10 cellular contexts compared by ENCODE assay signal in the genomic region with DNA sequence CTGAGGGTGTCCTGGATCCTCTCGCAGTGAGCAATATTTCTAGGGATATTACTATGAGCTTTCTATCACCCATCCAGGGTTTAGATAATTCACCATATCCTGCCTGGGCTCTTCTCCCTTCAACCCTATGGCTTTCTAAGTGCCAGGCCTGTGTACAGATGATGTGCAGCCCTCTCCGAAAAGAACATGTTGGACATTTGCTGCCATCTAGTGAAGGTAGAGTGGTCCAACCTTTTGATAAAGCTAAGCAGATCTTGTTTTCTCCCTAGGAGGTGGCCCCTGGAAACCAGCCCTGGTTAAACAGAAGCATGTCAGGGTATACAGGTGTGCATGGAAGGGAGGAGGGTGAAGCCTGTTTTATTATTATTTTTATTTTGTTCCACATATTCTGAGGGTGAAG. TPM values are rescaled to one million over a fixed set of nuclear protein-coding genes. Genes with fewer than 3 reads are reported as not detected.
DNase-seq lines count a peak whose midpoint lies in the region; ATAC-seq and TF ChIP-seq lines count a peak whose summit lies in the region.
"Had no signal": no experiment of that assay in that cellular context is flagged by ENCODE, and none has a peak within 500 bp of the region (broad histone marks: within the 10 kb centered on the region; RNA-seq: fewer than 3 reads in every experiment).

No MANE protein-coding gene starts in this region.

- peak; percentile 28 for TF ChIP-seq CTCF in epithelial cell of esophagus (IDR thresholded peaks at IDR 0.05; ENCODE audit: insufficient read depth, low read depth, low read length, missing control alignments)
- TF ChIP-seq CTCF in psoas muscle (IDR thresholded peaks at IDR 0.05), result peak; percentile 19

- no peak overlapping the region for H3K4me3 ChIP-seq in epithelial cell of esophagus (ENCODE audit: low read length)
- H3K4me3 ChIP-seq in psoas muscle, result no peak overlapping the region
- H3K4me3 ChIP-seq: BLaER1 had no signal

- H3K9me3 ChIP-seq in psoas muscle, result no peaks in the 10 kb centered on the region
- H3K9me3 ChIP-seq: BLaER1 had no signal

- peak; percentile 26 to 70 for DNase-seq in NCI-H2081 (lab: John Stamatoyannopoulos, UW)
- DNase-seq in NCI-H2081 treated with DMSO at 0.1 percent for 48 hours (lab: John Stamatoyannopoulos, UW), result no peak
- peak; percentile 16 to 44 for DNase-seq in NCI-H526 (lab: John Stamatoyannopoulos, UW)
- peak; percentile 49 for DNase-seq in epithelial cell of esophagus (ENCODE audit: low read depth)
- no peak for DNase-seq in psoas muscle
- DNase-seq in NCI-H187 (lab: John Stamatoyannopoulos, UW), result no peak

- WGBS in psoas muscle, 3 donors, result 43 to 58% (median 54%) methylated on average over 2 of the region's 2 CpGs

- no peaks in the 10 kb centered on the region for H3K4me1 ChIP-seq in psoas muscle
- H3K4me1 ChIP-seq: BLaER1 had no signal

- no peaks in the 10 kb centered on the region for H3K27me3 ChIP-seq in psoas muscle (ENCODE audit: insufficient read depth in 3 of 3, low read length in 2 of 3)
- H3K27me3 ChIP-seq: BLaER1 had no signal

- ATAC-seq in psoas muscle (no peak), GM21360 (IDR thresholded peaks at IDR 0.05; ENCODE audit: unreplicated experiment) (no peak), HG02870 (IDR thresholded peaks at IDR 0.05; ENCODE audit: unreplicated experiment) (no peak)

- intact Hi-C loops in psoas muscle (cut with DNase I), result loop anchor here in 1 of 2 donors (10.0 kb wide), 2 partner anchors 319 to 349 kb away; partner anchors contain the start of gene EXOG

- no peaks in the 10 kb centered on the region for H3K36me3 ChIP-seq in psoas muscle (ENCODE audit: insufficient read depth in 1 of 2, low read depth in 1 of 2)
- H3K36me3 ChIP-seq: BLaER1 had no signal

- no peak overlapping the region for H3K27ac ChIP-seq in psoas muscle
- H3K27ac ChIP-seq: BLaER1 had no signal

RNA-seq across cellular contexts. Expression of gene SCN10A, which starts 27.9 kb away (rescaled TPM):
- total RNA-seq in psoas muscle, result not detected
- not detected for polyA plus RNA-seq in psoas muscle
- total RNA-seq: T-helper 2 cell treated with Interferon-gamma antibody and Interleukin-4, amounts not matched to agents 100 ng/mL and 5 ng/mL, for 36 hours had no signal

Comparison
In these comparisons a context has a peak if more than half of its experiments do, and no peak if none do; other contexts are left out.
1. DNase-seq: peak in NCI-H2081 (2 of 2), NCI-H526 (2 of 2) and epithelial cell of esophagus (single experiment); none in NCI-H2081 treated with DMSO at 0.1 percent for 48 hours (single experiment), psoas muscle (0 of 2) and NCI-H187 (0 of 2).